In genomic region chr2:237482485-237482884, GRCh38 we compare ENCODE assay signal across 9 cellular contexts. TPM values are rescaled to one million over a fixed set of nuclear protein-coding genes. Genes with fewer than 3 reads are reported as not detected.
DNase-seq lines count a peak whose midpoint lies in the region; ATAC-seq, FAIRE-seq and TF ChIP-seq lines count a peak whose summit lies in the region.
"Had no signal": no experiment of that assay in that cellular context is flagged by ENCODE, and none has a peak within 500 bp of the region (broad histone marks: within the 10 kb centered on the region; RNA-seq: fewer than 3 reads in every experiment).

No MANE protein-coding gene starts in this region.

- CTCF ChIA-PET in GM12878 (lab: Yijun Ruan, JAX), result interaction anchor here (2.0 kb wide), 1 partner anchor 61 kb away, joined by 8 read pairs; no protein-coding TSS in a partner anchor

- H3K4me2 ChIP-seq in GM12878 (ENCODE audit: control insufficient read depth, insufficient read depth), result no peak overlapping the region

- no peaks in the 10 kb centered on the region for H4K20me1 ChIP-seq in GM12878 (ENCODE audit: control insufficient read depth, insufficient read depth)

- in situ Hi-C loops in GM12878 (cut with MboI) (no loop called here), HAP-1 (cut with MboI; ENCODE audit: low sequenced_read_pairs) (no loop called here)

- H3K9me3 ChIP-seq in GM12878 (replicated peaks; ENCODE audit: control insufficient read depth, insufficient read depth, low read length) (no peaks in the 10 kb centered on the region), right lobe of liver (no peaks in the 10 kb centered on the region), upper lobe of left lung (no peaks in the 10 kb centered on the region), HAP-1 (no peaks in the 10 kb centered on the region)

- H3K36me3 ChIP-seq in GM12878 (ENCODE audit: control insufficient read depth in 2 of 2, insufficient read depth in 2 of 2, low read length in 1 of 2), result no peaks in the 10 kb centered on the region
- H3K36me3 ChIP-seq in right lobe of liver, result no peaks in the 10 kb centered on the region
- H3K36me3 ChIP-seq in upper lobe of left lung, result no peaks in the 10 kb centered on the region
- H3K36me3 ChIP-seq in HAP-1 (replicated peaks), result no peaks in the 10 kb centered on the region

- no peak for FAIRE-seq in GM12878 (lab: Jason Lieb, UNC)

- DNase-seq in NCI-H146 (lab: John Stamatoyannopoulos, UW) (peak; percentile 98), GM12878 (ENCODE audit: low read depth, low spot score) (no peak), right lobe of liver (peak; percentile 82 to 94 (median 94)), upper lobe of left lung (peak in 1 of 2 donors; percentile 96), HAP-1 (ENCODE audit: low spot score in 2 of 2) (no peak), NCI-H1694 treated with DMSO at 0.1 percent for 48 hours (lab: John Stamatoyannopoulos, UW) (no peak)
- DNase-seq: activated CD8-positive, alpha-beta T cell treated with anti-CD3 and anti-CD28 coated beads for 36 hours had no signal

- H3K9ac ChIP-seq in GM12878 (ENCODE audit: control insufficient read depth, insufficient read depth, low read length), result no peak overlapping the region

- no peak overlapping the region for H2AFZ ChIP-seq in GM12878 (ENCODE audit: control insufficient read depth, low read depth, low read length)

- H3K4me3 ChIP-seq in GM12878 (no peak overlapping the region), right lobe of liver (no peak overlapping the region), upper lobe of left lung (no peak overlapping the region), HAP-1 (no peak overlapping the region)

- H3K27ac ChIP-seq in GM12878 (ENCODE audit: control insufficient read depth, insufficient read depth) (no peak overlapping the region), right lobe of liver (peak overlapping the region; percentile 54 to 77 (median 62)), upper lobe of left lung (peak overlapping the region; percentile 6 to 92 (median 81))

- TF ChIP-seq RAD21 in GM12878 (IDR thresholded peaks at IDR 0.05; ENCODE audit: insufficient read depth, low read depth, low read length), result no peak

- SMC1A ChIA-PET in GM12878 (lab: Charles Lee; ENCODE audit: uncharacterized antibody, unreplicated experiment), result no interaction called here

- RAD21 ChIA-PET in GM12878 (lab: Charles Lee; ENCODE audit: unreplicated experiment), result interaction anchor here (1.8 kb wide), 1 partner anchor 89 kb away, joined by 4 read pairs; no protein-coding TSS in a partner anchor

- ATAC-seq in GM12878 (no peak), right lobe of liver (peak; percentile 74 to 89 (median 80)), upper lobe of left lung (ENCODE audit: low FRiP score in 2 of 2) (peak; percentile 90 to 92), HG03097 (IDR thresholded peaks at IDR 0.05; ENCODE audit: low FRiP score, unreplicated experiment) (no peak)
- ATAC-seq: activated CD8-positive, alpha-beta T cell treated with anti-CD3 and anti-CD28 coated beads for 36 hours had no signal

- no peaks in the 10 kb centered on the region for H3K79me2 ChIP-seq in GM12878 (ENCODE audit: control insufficient read depth, insufficient read depth, low read length)

- intact Hi-C loops in GM12878 (cut with micrococcal nuclease; ENCODE audit: unreplicated experiment), result no loop called here
- intact Hi-C loops in right lobe of liver (cut with DNase I), result no loop called here

- WGBS in GM12878 (ENCODE audit: insufficient coverage, insufficient replicate concordance, low lambda C conversion rate, missing lambda C conversion rate), result 19% methylated on average over 6 of the region's 6 CpGs
- WGBS in right lobe of liver (ENCODE audit: insufficient coverage, low coverage, low lambda C conversion rate, missing lambda C conversion rate), result 32% methylated on average over 4 of the region's 6 CpGs
- WGBS in upper lobe of left lung, 2 donors, result 27 to 35% methylated on average over 6 of the region's 6 CpGs

- BruUV-seq in GM12878 (replicated peaks; lab: Mats Ljungman, UMichigan), result no TSS peak

- no peak for TF ChIP-seq CTCF in GM12878 (IDR thresholded peaks at IDR 0.05 in 2 of 3, conservative IDR thresholded peaks at IDR 0.05 in 1 of 3; ENCODE audit: control insufficient read depth in 2 of 3, extremely low read depth in 1 of 3, insufficient read depth in 1 of 3, low read depth in 3 of 3, low read length in 3 of 3)
- TF ChIP-seq CTCF in right lobe of liver (IDR thresholded peaks at IDR 0.05), result no peak
- TF ChIP-seq CTCF in upper lobe of left lung (IDR thresholded peaks at IDR 0.05), result no peak

- H3K27me3 ChIP-seq in GM12878 (replicated peaks in 1 of 2; ENCODE audit: control insufficient read depth in 2 of 2, insufficient read depth in 2 of 2, low read length in 1 of 2), result peaks cover 8 to 15% of the 10 kb centered on the region in 2 experiments; a peak in 3 of 4 replicates
- no peaks in the 10 kb centered on the region for H3K27me3 ChIP-seq in right lobe of liver
- H3K27me3 ChIP-seq in upper lobe of left lung, result peaks cover 0 to 13% (median 5%) of the 10 kb centered on the region in 4 donors
- H3K27me3 ChIP-seq in HAP-1 (ENCODE audit: low read depth), result peaks cover 25% of the 10 kb centered on the region

- no peaks in the 10 kb centered on the region for H3K4me1 ChIP-seq in GM12878 (ENCODE audit: control insufficient read depth, insufficient read depth, low read length)
- peaks cover 0 to 20% (median 3%) of the 10 kb centered on the region in 4 donors for H3K4me1 ChIP-seq in right lobe of liver
- H3K4me1 ChIP-seq in upper lobe of left lung, result peaks cover 15 to 56% (median 29%) of the 10 kb centered on the region in 4 donors
- no peaks in the 10 kb centered on the region for H3K4me1 ChIP-seq in HAP-1

- TF ChIP-seq POLR2A in GM12878 (IDR thresholded peaks at IDR 0.05; ENCODE audit: low read depth, low read length) (no peak), right lobe of liver (IDR thresholded peaks at IDR 0.05) (peak; percentile 51), upper lobe of left lung (IDR thresholded peaks at IDR 0.05) (peak in 2 of 4 donors; percentile 63 to 88)

- no peak for TF ChIP-seq EP300 in GM12878 (IDR thresholded peaks at IDR 0.05; ENCODE audit: borderline replicate concordance in 1 of 2, control insufficient read depth in 1 of 2, low read depth in 2 of 2, low read length in 2 of 2)
- peak in 3 of 4 donors; percentile 15 to 98 (median 48) for TF ChIP-seq EP300 in upper lobe of left lung (IDR thresholded peaks at IDR 0.05)

- POLR2A ChIA-PET in GM12878 (lab: Charles Lee), result no interaction called here

TF ChIP-seq in GM12878, 131 proteins besides CTCF, POLR2A, EP300 and RAD21:
- no peak for TF ChIP-seq IKZF2 (IDR thresholded peaks at IDR 0.05)
- TF ChIP-seq RAD51 (IDR thresholded peaks at IDR 0.05), result peak; percentile 69; the same call in 1 of the 2 replicates

RNA-seq across cellular contexts. Expression of gene MLPH, which starts 4.6 kb away (rescaled TPM):
- not detected in 2 replicates for total RNA-seq in GM12878 (2013; cell fraction: nucleolus; rRNA removed)
- not detected in 2 replicates for total RNA-seq in GM12878 (2014; rRNA removed)
- not detected in 2 replicates for total RNA-seq in GM12878 (2014; rRNA removed; fragmentation: Illumina TruSeq; extraction: Trizol)
- 0.40 and 0.85 TPM in 2 replicates for total RNA-seq in GM12878 (2021)
- not detected for polyA plus RNA-seq in GM12878 (2011; ENCODE audit: low read depth)
- 0.09 and 0.16 TPM in 2 replicates for polyA plus RNA-seq in GM12878 (2011; rRNA removed)
- 0.10 TPM in 1 of 2 replicates, not detected in the other for polyA plus RNA-seq in GM12878 (2011; cell fraction: cytosol; rRNA removed)
- polyA plus RNA-seq in GM12878 (2011; cell fraction: nucleus; rRNA removed), result 0.13 and 0.22 TPM in 2 replicates
- not detected in 2 replicates for polyA plus RNA-seq in GM12878 (2012)
- not detected in 2 replicates for polyA plus RNA-seq in GM12878 (2014; fragmentation: Illumina TruSeq; extraction: Trizol)
- polyA plus RNA-seq in GM12878 (2014; fragmentation: Nextera tagmentation; extraction: Ambion mirVana), result not detected
- not detected in 2 replicates for polyA plus RNA-seq in GM12878 (2014; rRNA removed)
- polyA plus RNA-seq in GM12878 (2016; fragmentation: Nextera tagmentation; extraction: Ambion mirVana), result not detected
- polyA minus RNA-seq in GM12878 (2011; rRNA and poly(A)+ RNA removed), result 0.82 and 0.95 TPM in 2 replicates
- not detected in 2 replicates for polyA minus RNA-seq in GM12878 (2011; cell fraction: cytosol; rRNA and poly(A)+ RNA removed)
- polyA minus RNA-seq in GM12878 (2011; cell fraction: nucleus; rRNA and poly(A)+ RNA removed), result 0.19 and 0.24 TPM in 2 replicates
- 10 to 100 TPM; 20.8 to 52.8 (median 35.1) TPM for total RNA-seq in right lobe of liver
- total RNA-seq in upper lobe of left lung, result 1,000 to 10,000 TPM in 1 of 6 donors, 100 to 1,000 TPM in 5; 289 to 1,452 (median 502) TPM
- total RNA-seq: activated CD8-positive, alpha-beta T cell treated with anti-CD3 and anti-CD28 coated beads for 36 hours had no signal
- polyA plus RNA-seq: IgD-negative memory B cell had no signal

Comparison
In these comparisons a context has a peak if more than half of its experiments do, and no peak if none do; other contexts are left out.
1. DNase-seq: peak in NCI-H146 (single experiment) and right lobe of liver (3 of 3); none in GM12878 (single experiment), HAP-1 (0 of 2) and NCI-H1694 treated with DMSO at 0.1 percent for 48 hours (single experiment).
2. ATAC-seq: peak in right lobe of liver (4 of 4) and upper lobe of left lung (2 of 2); none in GM12878 (single experiment) and HG03097 (single experiment).
3. RNA of gene MLPH, which starts 4.6 kb away (total RNA-seq): 289 to 1,452 TPM in upper lobe of left lung and 20.8 to 52.8 TPM in right lobe of liver; 0.40 to 0.85 TPM in GM12878; every median in the first group is over 10 times any median in the second.